ENCODE assay signal across 8 cellular contexts in genomic region chr9:127802576-127803443, GRCh38. TPM values are rescaled to one million over a fixed set of nuclear protein-coding genes. Genes with fewer than 3 reads are reported as not detected.
DNase-seq lines count a peak whose midpoint lies in the region; ATAC-seq and TF ChIP-seq lines count a peak whose summit lies in the region.

Gene FPGS, plus strand, starts transcription at chr9:127802882. Its CDS starts 43 bp downstream, at chr9:127802925.

- peaks cover 29% of the 10 kb centered on the region for H3K79me2 ChIP-seq in OCI-LY7 (ENCODE audit: insufficient read depth, low read depth, low read length)

- H3K9me2 ChIP-seq in OCI-LY7 (ENCODE audit: insufficient read depth, low read length): no peaks in the 10 kb centered on the region

- peak; percentile 69 for ATAC-seq in GM21381 (IDR thresholded peaks at IDR 0.05; ENCODE audit: unreplicated experiment)

- intact Hi-C loops in OCI-LY7 (cut with micrococcal nuclease; ENCODE audit: unreplicated experiment): loop anchor here (2.0 to 5.0 kb wide), 2 partner anchors 16 to 114 kb away; partner anchors contain the start of genes CDK9 and ST6GALNAC4

- CTCF ChIA-PET in OCI-LY7 (lab: Charles Lee; ENCODE audit: unreplicated experiment): interaction anchor here (0.5 kb wide), 1 partner anchor 58 kb away, joined by 3 read pairs; no protein-coding TSS in a partner anchor

- H3K36me3 ChIP-seq in HUES48 (ENCODE audit: control insufficient read depth, insufficient read depth, low read length): peaks cover 21% of the 10 kb centered on the region
- peaks cover 36% of the 10 kb centered on the region for H3K36me3 ChIP-seq in OCI-LY7 (ENCODE audit: insufficient read depth, low read length)

- H4K20me1 ChIP-seq in OCI-LY7 (ENCODE audit: insufficient read depth, low read length): no peaks in the 10 kb centered on the region

- H3K9me3 ChIP-seq in HUES48 (ENCODE audit: control insufficient read depth, insufficient read depth, low read length) (no peaks in the 10 kb centered on the region), OCI-LY7 (ENCODE audit: low read length) (no peaks in the 10 kb centered on the region)

- H3K27ac ChIP-seq in HUES48 (ENCODE audit: low read depth, low read length) (peak within 1 kb of the TSS; percentile 95), OCI-LY7 (ENCODE audit: low read depth, low read length, poor library complexity, severe bottlenecking) (peak within 1 kb of the TSS; percentile 78), epithelial cell of prostate (peak within 1 kb of the TSS; percentile 94)

- peak within 1 kb of the TSS; percentile 93 for H3K4me2 ChIP-seq in OCI-LY7 (ENCODE audit: low read length)

- peak within 1 kb of the TSS; percentile 73 for H3K4me3 ChIP-seq in HUES48 (ENCODE audit: low read depth, low read length)
- H3K4me3 ChIP-seq in OCI-LY7 (ENCODE audit: low read depth, low read length, poor library complexity, severe bottlenecking): peak within 1 kb of the TSS; percentile 98

- BruUV-seq in OCI-LY7 (replicated peaks; lab: Mats Ljungman, UMichigan): no TSS peak

- DNase-seq in D341Med (ENCODE audit: low spot score): peak; percentile 98
- peak; percentile 92 for DNase-seq in OCI-LY7 (ENCODE audit: low spot score)
- peak; percentile 69 for DNase-seq in activated T-cell treated with anti-CD3 and anti-CD28 coated beads for 4 hours
- DNase-seq in epithelial cell of prostate (ENCODE audit: low read depth, low spot score): no peak
- DNase-seq in mucosa of gallbladder (ENCODE audit: low spot score): peak; percentile 82
- peak; percentile 47 to 70 for DNase-seq in stimulated activated CD8-positive, alpha-beta memory T cell treated with anti-CD3 and anti-CD28 coated beads, Interleukin-4, amount 100 ng/mL, for 4 hours (ENCODE audit: low read depth in 2 of 2, low spot score in 1 of 2)

- TF ChIP-seq CTCF in OCI-LY7 (conservative IDR thresholded peaks at IDR 0.05; ENCODE audit: low read length): no peak

- POLR2A ChIA-PET in OCI-LY7 (lab: Charles Lee): interaction anchor here (0.8 to 1.5 kb wide), 2 partner anchors 24 to 114 kb away, joined by 4 to 5 read pairs; partner anchors contain the start of genes SH2D3C and ST6GALNAC4

- no peaks in the 10 kb centered on the region for H3K27me3 ChIP-seq in HUES48 (ENCODE audit: control insufficient read depth, insufficient read depth, low read length)

- H3K9ac ChIP-seq in HUES48 (ENCODE audit: low read depth, low read length): peak within 1 kb of the TSS; percentile 95

- H3K4me1 ChIP-seq in HUES48 (ENCODE audit: control insufficient read depth, insufficient read depth, low read length): peaks cover 9% of the 10 kb centered on the region
- H3K4me1 ChIP-seq in OCI-LY7 (ENCODE audit: insufficient read depth, low read length, poor library complexity, severe bottlenecking): peaks cover 47% of the 10 kb centered on the region

- H2AFZ ChIP-seq in OCI-LY7 (ENCODE audit: low read length): peak within 1 kb of the TSS; percentile 71; the same call in 1 of the 2 replicates

RNA-seq across cellular contexts. Expression of gene FPGS, which starts in this region (rescaled TPM):
- 136 and 147 TPM in 2 replicates for total RNA-seq in OCI-LY7 (2014; rRNA removed; shearing (Covaris generic))
- total RNA-seq in OCI-LY7 (2022) (132 and 165 TPM in 2 replicates), mucosa of gallbladder (74.7 TPM)
